ENCODE assay signal across 1 cellular context in genomic region chr17:4715071-4715749, GRCh38.
TF ChIP-seq lines count a peak whose summit lies in the region.

No MANE protein-coding gene starts in this region.

TF ChIP-seq in GM12878, 131 proteins besides CTCF, POLR2A, EP300 and RAD21:
- no peak for TF ChIP-seq JUNB (IDR thresholded peaks at IDR 0.05)
- no peak for TF ChIP-seq EGR1 (IDR thresholded peaks at IDR 0.05; ENCODE audit: borderline replicate concordance in 1 of 2, low read depth in 2 of 2, low read length in 2 of 2)
- no peak; the same call in 1 of the 2 replicates for TF ChIP-seq EED (IDR thresholded peaks at IDR 0.05; ENCODE audit: low read depth)
- no peak for TF ChIP-seq PRDM15 (CRISPR knock-in tag; IDR thresholded peaks at IDR 0.05)
- no peak for TF ChIP-seq BCL11A (IDR thresholded peaks at IDR 0.05; ENCODE audit: low read depth, low read length)
- no peak for TF ChIP-seq NFXL1 (IDR thresholded peaks at IDR 0.05; ENCODE audit: borderline replicate concordance)
- peak; percentile 31; the same call in 1 of the 2 replicates for TF ChIP-seq RUNX3 (IDR thresholded peaks at IDR 0.05; ENCODE audit: low read length)
- no peak for TF ChIP-seq FOXK2 (IDR thresholded peaks at IDR 0.05)
